In the genomic region with DNA sequence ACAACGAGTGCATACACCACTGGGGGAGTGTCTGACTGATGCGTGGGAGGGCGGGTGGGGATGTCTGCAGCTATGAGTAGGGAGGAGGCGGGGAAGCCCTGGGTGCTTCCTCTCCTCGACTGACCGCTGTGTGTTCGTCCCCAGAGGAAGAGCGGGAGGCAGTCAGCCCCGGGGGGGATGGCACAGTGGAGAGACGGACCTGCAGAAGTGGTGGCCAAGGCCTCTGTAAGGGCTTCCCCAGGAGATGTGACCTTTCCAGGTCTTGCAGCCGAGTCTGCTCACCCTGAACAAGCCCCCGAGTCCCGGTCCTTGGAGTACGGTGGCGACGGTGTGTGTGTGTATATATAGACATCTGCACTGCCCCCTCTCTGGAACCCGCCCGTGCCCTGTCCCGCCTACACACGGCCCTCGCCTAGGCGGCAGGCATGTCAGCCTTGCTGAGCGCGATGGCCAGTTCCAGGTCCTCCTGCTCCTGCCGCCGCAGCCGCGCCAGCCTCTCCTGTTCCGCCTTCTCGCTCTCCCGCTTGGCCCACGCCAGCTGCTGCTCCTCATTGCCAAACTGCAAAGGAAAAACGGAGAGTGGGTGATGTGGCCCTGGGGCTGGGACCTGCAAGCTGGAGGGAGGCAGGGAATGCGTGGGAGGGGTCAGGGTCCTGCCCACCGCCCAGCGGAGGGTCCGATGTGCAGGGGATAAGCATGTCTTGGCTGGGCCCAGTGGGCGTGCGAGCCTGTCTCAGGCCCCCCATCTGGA, we compare ENCODE assay signal across 10 cellular contexts.
A peak's percentile ranks its signal among the peaks of the same experiment; 100 is the strongest.
DNase-seq lines count a peak whose midpoint lies in the region; ATAC-seq and FAIRE-seq lines count a peak whose summit lies in the region.
"Had no signal": no experiment of that assay in that cellular context is flagged by ENCODE, and none has a peak within 500 bp of the region (broad histone marks: within the 10 kb centered on the region; RNA-seq: fewer than 3 reads in every experiment).

No MANE protein-coding gene starts in this region.

- H3K4me3 Mint-ChIP-seq in activated naive CD4-positive, alpha-beta T cell treated with anti-CD3 and anti-CD28 coated beads, Interleukin-2, amount 10 ng/mL, durations not matched to agents 7 days and 5 days, result peak overlapping the region; percentile 43
- no peak overlapping the region for H3K4me3 Mint-ChIP-seq in activated naive CD8-positive, alpha-beta T cell treated with anti-CD3 and anti-CD28 coated beads, Interleukin-2, amount 50 U/mL, for 24 hours

- peaks cover 17% of the 10 kb centered on the region for H3K27me3 Mint-ChIP-seq in activated naive CD4-positive, alpha-beta T cell treated with anti-CD3 and anti-CD28 coated beads, Interleukin-2, amount 10 ng/mL, durations not matched to agents 7 days and 5 days
- peaks cover 1% of the 10 kb centered on the region for H3K27me3 Mint-ChIP-seq in activated naive CD8-positive, alpha-beta T cell treated with anti-CD3 and anti-CD28 coated beads, Interleukin-2, amount 50 U/mL, for 24 hours

- CTCF ChIA-PET in activated naive CD4-positive, alpha-beta T cell treated with anti-CD3 and anti-CD28 coated beads, Interleukin-2, amount 10 ng/mL, durations not matched to agents 7 days and 5 days (lab: Charles Lee), result interaction anchor here (0.7 to 1.2 kb wide), 2 partner anchors 27 to 31 kb away, joined by 3 read pairs; no protein-coding TSS in a partner anchor

- peaks cover 93% of the 10 kb centered on the region for H3K4me1 Mint-ChIP-seq in activated naive CD4-positive, alpha-beta T cell treated with anti-CD3 and anti-CD28 coated beads, Interleukin-2, amount 10 ng/mL, durations not matched to agents 7 days and 5 days
- H3K4me1 Mint-ChIP-seq in activated naive CD8-positive, alpha-beta T cell treated with anti-CD3 and anti-CD28 coated beads, Interleukin-2, amount 50 U/mL, for 24 hours, result peaks cover 56% of the 10 kb centered on the region

- H3K36me3 Mint-ChIP-seq in activated naive CD4-positive, alpha-beta T cell treated with anti-CD3 and anti-CD28 coated beads, Interleukin-2, amount 10 ng/mL, durations not matched to agents 7 days and 5 days, result peaks cover 49% of the 10 kb centered on the region
- peaks cover 2% of the 10 kb centered on the region for H3K36me3 Mint-ChIP-seq in activated naive CD8-positive, alpha-beta T cell treated with anti-CD3 and anti-CD28 coated beads, Interleukin-2, amount 50 U/mL, for 24 hours (ENCODE audit: low read depth)

- DNase-seq in activated naive CD4-positive, alpha-beta T cell treated with anti-CD3 and anti-CD28 coated beads, Interleukin-2, amount 10 ng/mL, durations not matched to agents 7 days and 5 days, result no peak
- DNase-seq in activated naive CD4-positive, alpha-beta T cell treated with Interleukin-2 at 50 U/mL for 16 hours, result no peak
- no peak for DNase-seq in activated naive CD8-positive, alpha-beta T cell treated with anti-CD3 and anti-CD28 coated beads, Interleukin-2, amount 50 U/mL, for 24 hours
- DNase-seq in left kidney (ENCODE audit: low read depth, low spot score), result peak; percentile 80
- DNase-seq in urothelium cell line (ENCODE audit: low spot score), result peak; percentile 21
- no peak for DNase-seq in activated CD8-positive, alpha-beta memory T cell treated with anti-CD3 and anti-CD28 coated beads, Interleukin-2, amount 50 U/mL, for 48 hours
- DNase-seq in stimulated activated CD4-positive, alpha-beta T cell treated with anti-CD3 and anti-CD28 coated beads, Interleukin-12 subunit alpha, Interleukin-12 subunit beta, amount 100 ng/mL, for 4 hours, result no peak
- DNase-seq in iPS-NIHi11 (ENCODE audit: low spot score), result no peak
- DNase-seq: NCI-H1930; stimulated activated CD8-positive, alpha-beta memory T cell treated with anti-CD3 and anti-CD28 coated beads, Interleukin-4, amount 100 ng/mL, for 48 hours had no signal

- no peak for FAIRE-seq in urothelium cell line (lab: Jason Lieb, UNC)

- ATAC-seq in activated naive CD8-positive, alpha-beta T cell treated with anti-CD3 and anti-CD28 coated beads, Interleukin-2, amount 50 U/mL, for 24 hours, result peak; percentile 36

- no peaks in the 10 kb centered on the region for H3K9me3 Mint-ChIP-seq in activated naive CD4-positive, alpha-beta T cell treated with anti-CD3 and anti-CD28 coated beads, Interleukin-2, amount 10 ng/mL, durations not matched to agents 7 days and 5 days
- no peaks in the 10 kb centered on the region for H3K9me3 Mint-ChIP-seq in activated naive CD8-positive, alpha-beta T cell treated with anti-CD3 and anti-CD28 coated beads, Interleukin-2, amount 50 U/mL, for 24 hours

- H3K27ac Mint-ChIP-seq in activated naive CD4-positive, alpha-beta T cell treated with anti-CD3 and anti-CD28 coated beads, Interleukin-2, amount 10 ng/mL, durations not matched to agents 7 days and 5 days, result no peak overlapping the region
- no peak overlapping the region for H3K27ac Mint-ChIP-seq in activated naive CD8-positive, alpha-beta T cell treated with anti-CD3 and anti-CD28 coated beads, Interleukin-2, amount 50 U/mL, for 24 hours

Comparison
In these comparisons a context has a peak if more than half of its experiments do, and no peak if none do; other contexts are left out.
1. DNase-seq: peak in left kidney (single experiment) and urothelium cell line (single experiment); none in activated naive CD4-positive, alpha-beta T cell treated with anti-CD3 and anti-CD28 coated beads, Interleukin-2, amount 10 ng/mL, durations not matched to agents 7 days and 5 days (single experiment), activated naive CD4-positive, alpha-beta T cell treated with Interleukin-2 at 50 U/mL for 16 hours (single experiment), activated naive CD8-positive, alpha-beta T cell treated with anti-CD3 and anti-CD28 coated beads, Interleukin-2, amount 50 U/mL, for 24 hours (single experiment), activated CD8-positive, alpha-beta memory T cell treated with anti-CD3 and anti-CD28 coated beads, Interleukin-2, amount 50 U/mL, for 48 hours (single experiment), stimulated activated CD4-positive, alpha-beta T cell treated with anti-CD3 and anti-CD28 coated beads, Interleukin-12 subunit alpha, Interleukin-12 subunit beta, amount 100 ng/mL, for 4 hours (single experiment) and iPS-NIHi11 (single experiment).